ENCODE assay signal across 9 cellular contexts in the genomic region with DNA sequence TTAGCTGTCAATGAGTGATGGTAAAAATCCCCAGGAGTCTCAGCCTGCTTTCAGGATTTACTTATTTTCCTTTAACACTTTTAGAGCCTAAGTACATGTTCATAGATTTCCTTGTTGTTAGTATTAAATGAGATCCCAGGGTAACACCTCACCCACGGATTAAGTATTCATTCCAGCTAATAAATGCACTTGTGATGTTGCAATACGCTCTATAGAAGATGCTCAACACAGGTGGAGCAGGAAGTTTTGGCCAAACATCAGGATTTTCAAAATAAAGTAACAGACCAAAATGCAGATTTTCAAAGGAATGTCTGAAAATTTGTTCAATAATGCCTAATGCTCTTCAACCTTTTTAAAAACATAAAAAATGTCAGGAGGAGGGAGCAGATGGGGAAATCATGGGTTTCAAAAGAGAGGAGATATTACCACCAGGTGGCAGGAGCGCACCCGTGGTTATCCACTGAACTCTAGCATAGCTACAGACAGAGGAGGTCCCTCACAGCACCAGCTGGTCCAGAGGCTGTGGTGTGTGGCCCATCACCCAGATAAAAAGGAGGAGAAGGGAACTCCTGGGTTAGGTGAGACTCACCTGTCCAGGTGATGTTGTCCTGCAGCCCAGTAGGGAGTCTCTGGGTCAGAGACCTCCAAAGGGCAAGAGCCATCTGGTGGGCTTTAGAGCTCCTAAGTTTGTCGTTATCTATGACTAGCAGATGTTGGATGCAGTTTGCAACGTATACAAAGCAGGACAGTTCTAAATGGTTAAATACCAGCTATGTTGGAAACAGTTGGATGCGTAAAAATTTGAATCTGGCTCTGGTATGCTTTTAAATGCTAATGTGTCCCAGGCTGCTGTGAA.
DNase-seq lines count a peak whose midpoint lies in the region; ATAC-seq and TF ChIP-seq lines count a peak whose summit lies in the region.
"Had no signal": no experiment of that assay in that cellular context is flagged by ENCODE, and none has a peak within 500 bp of the region (broad histone marks: within the 10 kb centered on the region; RNA-seq: fewer than 3 reads in every experiment).

No MANE protein-coding gene starts in this region.

- no peaks in the 10 kb centered on the region for H3K9me3 Mint-ChIP-seq in Caco-2 (ENCODE audit: unreplicated experiment)
- H3K9me3 Mint-ChIP-seq in activated naive CD8-positive, alpha-beta T cell treated with anti-CD3 and anti-CD28 coated beads for 36 hours = no peaks in the 10 kb centered on the region
- H3K9me3 Mint-ChIP-seq: activated B cell treated with CpG ODN at 0.5 μM for 24 hours had no signal

- H3K27me3 ChIP-seq in Caco-2 (replicated peaks; ENCODE audit: control insufficient read depth, insufficient read depth, low read length) (no peaks in the 10 kb centered on the region), left ventricle myocardium inferior (ENCODE audit: low read depth) (peaks cover 33% of the 10 kb centered on the region)

- TF ChIP-seq CTCF in Caco-2 (IDR thresholded peaks at IDR 0.05; ENCODE audit: insufficient read depth in 1 of 2, low read depth in 1 of 2, low read length in 1 of 2, severe bottlenecking in 1 of 2, unreplicated experiment in 1 of 2) (peak; percentile 44 to 48), left ventricle myocardium inferior (IDR thresholded peaks at IDR 0.05; ENCODE audit: borderline replicate concordance) (peak; percentile 81)

- POLR2A ChIA-PET in Caco-2 (lab: Charles Lee) = no interaction called here

- H3K4me1 Mint-ChIP-seq in Caco-2 (ENCODE audit: low read depth, unreplicated experiment) = no peaks in the 10 kb centered on the region
- no peaks in the 10 kb centered on the region for H3K4me1 Mint-ChIP-seq in activated naive CD8-positive, alpha-beta T cell treated with anti-CD3 and anti-CD28 coated beads for 36 hours
- H3K4me1 Mint-ChIP-seq: activated B cell treated with CpG ODN at 0.5 μM for 24 hours had no signal

- no peak overlapping the region for H3K27ac ChIP-seq in left ventricle myocardium inferior (replicated peaks)

- no peak overlapping the region for H3K4me3 Mint-ChIP-seq in Caco-2 (ENCODE audit: unreplicated experiment)
- no peak overlapping the region for H3K4me3 Mint-ChIP-seq in activated naive CD8-positive, alpha-beta T cell treated with anti-CD3 and anti-CD28 coated beads for 36 hours
- H3K4me3 Mint-ChIP-seq: activated B cell treated with CpG ODN at 0.5 μM for 24 hours had no signal

- H3K36me3 ChIP-seq in Caco-2 (ENCODE audit: control insufficient read depth, insufficient read depth, low read length) (no peaks in the 10 kb centered on the region), left ventricle myocardium inferior (no peaks in the 10 kb centered on the region)

- no peaks in the 10 kb centered on the region for H3K36me3 Mint-ChIP-seq in Caco-2 (ENCODE audit: insufficient read depth, unreplicated experiment)
- H3K36me3 Mint-ChIP-seq in activated naive CD8-positive, alpha-beta T cell treated with anti-CD3 and anti-CD28 coated beads for 36 hours = no peaks in the 10 kb centered on the region

- DNase-seq in Caco-2 = peak; percentile 56 to 65
- peak; percentile 65 for DNase-seq in RPMI8226
- peak; percentile 39 for DNase-seq in activated naive CD8-positive, alpha-beta T cell treated with anti-CD3 and anti-CD28 coated beads for 36 hours
- peak; percentile 36 for DNase-seq in left ventricle myocardium inferior
- peak; percentile 79 for DNase-seq in sciatic nerve (ENCODE audit: low spot score)
- no peak for DNase-seq in activated CD4-positive, CD25-positive, alpha-beta regulatory T cell treated with anti-CD3 and anti-CD28 coated beads, Interleukin-2, amount 50 U/mL, for 72 hours
- DNase-seq: activated B cell treated with CpG ODN at 0.5 μM for 24 hours had no signal

- no peaks in the 10 kb centered on the region for H3K27me3 Mint-ChIP-seq in Caco-2 (ENCODE audit: insufficient read depth, unreplicated experiment)
- peaks cover 20% of the 10 kb centered on the region for H3K27me3 Mint-ChIP-seq in activated naive CD8-positive, alpha-beta T cell treated with anti-CD3 and anti-CD28 coated beads for 36 hours
- H3K27me3 Mint-ChIP-seq: activated B cell treated with CpG ODN at 0.5 μM for 24 hours had no signal

- H3K4me3 ChIP-seq in Caco-2 (ENCODE audit: low read depth, low read length) = no peak overlapping the region
- no peak overlapping the region for H3K4me3 ChIP-seq in left ventricle myocardium inferior

- no TSS peak for BruUV-seq in Caco-2 (replicated peaks; lab: Mats Ljungman, UMichigan)

- H3K9me3 ChIP-seq in Caco-2 = no peaks in the 10 kb centered on the region
- no peaks in the 10 kb centered on the region for H3K9me3 ChIP-seq in left ventricle myocardium inferior (replicated peaks)

- intact Hi-C loops in Caco-2 (cut with micrococcal nuclease; ENCODE audit: unreplicated experiment) = loop anchor here (1.0 to 5.0 kb wide), 5 partner anchors 182 to 569 kb away; no protein-coding TSS in a partner anchor
- intact Hi-C loops in left ventricle myocardium inferior (cut with micrococcal nuclease) = loop anchor here (5.0 to 10.0 kb wide), 2 partner anchors 184 to 276 kb away; no protein-coding TSS in a partner anchor
- intact Hi-C loops in sciatic nerve (cut with DNase I) = no loop called here

- no peaks in the 10 kb centered on the region for H3K4me1 ChIP-seq in Caco-2
- H3K4me1 ChIP-seq in left ventricle myocardium inferior = no peaks in the 10 kb centered on the region

- CTCF ChIA-PET in Caco-2 (lab: Charles Lee) = interaction anchor here (0.6 to 2.2 kb wide), 9 partner anchors 25 to 569 kb away, joined by 3 to 14 read pairs (median 4); no protein-coding TSS in a partner anchor

- no peak overlapping the region for H3K27ac Mint-ChIP-seq in Caco-2 (ENCODE audit: unreplicated experiment)
- H3K27ac Mint-ChIP-seq in activated naive CD8-positive, alpha-beta T cell treated with anti-CD3 and anti-CD28 coated beads for 36 hours = no peak overlapping the region
- H3K27ac Mint-ChIP-seq: activated B cell treated with CpG ODN at 0.5 μM for 24 hours had no signal

- ATAC-seq in GM19351 (IDR thresholded peaks at IDR 0.05; ENCODE audit: unreplicated experiment) = peak; percentile 78
- ATAC-seq in HG03521 (IDR thresholded peaks at IDR 0.05; ENCODE audit: unreplicated experiment) = peak; percentile 83
- ATAC-seq in sciatic nerve = peak; percentile 84
